Comparison of ENCODE assay signal across 8 cellular contexts in the genomic region with DNA sequence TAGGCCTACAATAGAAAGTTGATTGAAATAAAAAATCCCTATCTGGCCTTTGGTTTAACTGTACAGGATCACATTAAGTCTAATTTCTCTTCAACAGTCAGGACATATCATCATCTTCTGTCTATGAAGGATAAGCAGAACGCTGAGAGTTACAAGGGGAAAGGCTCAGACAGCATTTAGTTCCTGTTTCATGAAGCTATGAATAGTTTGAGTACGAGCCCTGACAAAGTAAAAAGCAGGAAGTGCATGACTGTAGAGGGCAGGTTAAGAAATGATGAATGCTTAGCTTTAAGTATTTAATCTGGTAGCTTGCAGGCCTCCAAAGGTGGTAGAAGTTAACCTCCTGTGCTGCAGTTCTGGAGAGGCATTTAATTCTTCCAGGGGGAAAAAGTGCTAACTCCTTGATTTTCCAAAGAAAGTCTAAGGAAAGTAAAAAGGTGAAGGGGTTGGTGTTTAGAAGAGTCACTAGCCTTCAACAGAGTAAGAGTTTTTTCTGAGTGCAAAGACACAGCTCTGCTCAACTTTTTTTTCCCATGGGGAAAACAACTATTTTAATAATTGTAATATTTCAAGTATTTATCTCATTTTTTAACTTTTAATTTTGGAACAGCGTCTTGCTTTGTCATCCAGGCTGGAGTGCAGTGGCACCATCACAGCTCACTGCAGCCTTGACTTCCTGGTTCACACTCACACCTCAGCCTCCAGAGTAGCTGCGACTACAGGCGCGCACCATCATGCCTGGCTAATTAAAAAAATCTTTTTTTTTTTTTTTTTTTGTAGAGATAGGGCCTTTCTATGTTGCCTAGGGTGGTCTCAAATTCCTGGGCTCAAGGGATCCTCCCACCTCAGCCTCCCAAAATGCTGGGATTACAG.
DNase-seq lines count a peak whose midpoint lies in the region; ATAC-seq and TF ChIP-seq lines count a peak whose summit lies in the region.

No MANE protein-coding gene starts in this region.

- DNase-seq in HFFc6 = no peak
- peak; percentile 91 for DNase-seq in MV-4-11 (lab: John Stamatoyannopoulos, UW)
- no peak for DNase-seq in endothelial cell (ENCODE audit: low spot score)
- no peak for DNase-seq in stimulated activated effector memory CD8-positive, alpha-beta T cell treated with anti-CD3 and anti-CD28 coated beads, Interleukin-12 subunit alpha, Interleukin-12 subunit beta, amount 100 ng/mL, for 72 hours (ENCODE audit: low spot score in 2 of 2)
- DNase-seq in NCI-H226 = no peak
- DNase-seq in effector memory CD4-positive, alpha-beta T cell = no peak
- no peak for DNase-seq in NCI-H1105 (lab: John Stamatoyannopoulos, UW)

- H3K4me1 Mint-ChIP-seq in HFFc6 (ENCODE audit: low read depth) = peaks cover 39% of the 10 kb centered on the region
- peaks cover 35% of the 10 kb centered on the region for H3K4me1 Mint-ChIP-seq in endothelial cell (ENCODE audit: unreplicated experiment)
- H3K4me1 Mint-ChIP-seq in stimulated activated effector memory CD8-positive, alpha-beta T cell treated with anti-CD3 and anti-CD28 coated beads, Interleukin-12 subunit alpha, Interleukin-12 subunit beta, amount 100 ng/mL, for 72 hours = no peaks in the 10 kb centered on the region

- H3K9me3 ChIP-seq in effector memory CD4-positive, alpha-beta T cell (ENCODE audit: control insufficient read depth, low read length) = no peaks in the 10 kb centered on the region

- no peak overlapping the region for H3K4me3 Mint-ChIP-seq in HFFc6
- H3K4me3 Mint-ChIP-seq in endothelial cell (ENCODE audit: unreplicated experiment) = peak overlapping the region; percentile 44
- H3K4me3 Mint-ChIP-seq in stimulated activated effector memory CD8-positive, alpha-beta T cell treated with anti-CD3 and anti-CD28 coated beads, Interleukin-12 subunit alpha, Interleukin-12 subunit beta, amount 100 ng/mL, for 72 hours = no peak overlapping the region

- TF ChIP-seq CTCF in HFFc6 (IDR thresholded peaks at IDR 0.05) (no peak), endothelial cell (IDR thresholded peaks at IDR 0.05; ENCODE audit: unreplicated experiment) (no peak)

- H3K9me3 Mint-ChIP-seq in HFFc6 = peaks cover 9% of the 10 kb centered on the region; the same call in 1 of the 2 replicates
- H3K9me3 Mint-ChIP-seq in endothelial cell (ENCODE audit: unreplicated experiment) = no peaks in the 10 kb centered on the region
- no peaks in the 10 kb centered on the region for H3K9me3 Mint-ChIP-seq in stimulated activated effector memory CD8-positive, alpha-beta T cell treated with anti-CD3 and anti-CD28 coated beads, Interleukin-12 subunit alpha, Interleukin-12 subunit beta, amount 100 ng/mL, for 72 hours

- ATAC-seq in GM18508 (IDR thresholded peaks at IDR 0.05; ENCODE audit: insufficient read depth, unreplicated experiment) = peak; percentile 97
- peak; percentile 49 for ATAC-seq in stimulated activated effector memory CD8-positive, alpha-beta T cell treated with anti-CD3 and anti-CD28 coated beads, Interleukin-12 subunit alpha, Interleukin-12 subunit beta, amount 100 ng/mL, for 72 hours

- H3K27ac Mint-ChIP-seq in HFFc6 = peak overlapping the region; percentile 49
- H3K27ac Mint-ChIP-seq in endothelial cell (ENCODE audit: unreplicated experiment) = peak overlapping the region; percentile 96
- H3K27ac Mint-ChIP-seq in stimulated activated effector memory CD8-positive, alpha-beta T cell treated with anti-CD3 and anti-CD28 coated beads, Interleukin-12 subunit alpha, Interleukin-12 subunit beta, amount 100 ng/mL, for 72 hours = no peak overlapping the region

- H3K36me3 Mint-ChIP-seq in HFFc6 (ENCODE audit: low read depth) (peaks cover 46% of the 10 kb centered on the region), endothelial cell (ENCODE audit: low read depth, unreplicated experiment) (peaks cover 52% of the 10 kb centered on the region)
- H3K36me3 Mint-ChIP-seq in stimulated activated effector memory CD8-positive, alpha-beta T cell treated with anti-CD3 and anti-CD28 coated beads, Interleukin-12 subunit alpha, Interleukin-12 subunit beta, amount 100 ng/mL, for 72 hours = no peaks in the 10 kb centered on the region

- H3K27me3 ChIP-seq in effector memory CD4-positive, alpha-beta T cell (replicated peaks; ENCODE audit: control insufficient read depth, insufficient read depth, low read length, poor library complexity, severe bottlenecking) = no peaks in the 10 kb centered on the region

- no peaks in the 10 kb centered on the region for H3K27me3 Mint-ChIP-seq in HFFc6 (ENCODE audit: insufficient read depth)
- H3K27me3 Mint-ChIP-seq in endothelial cell (ENCODE audit: unreplicated experiment) = no peaks in the 10 kb centered on the region

- H3K4me3 ChIP-seq in effector memory CD4-positive, alpha-beta T cell (ENCODE audit: insufficient read depth, low read depth, low read length, poor library complexity, severe bottlenecking) = no peak overlapping the region

- no peaks in the 10 kb centered on the region for H3K4me1 ChIP-seq in effector memory CD4-positive, alpha-beta T cell (ENCODE audit: control insufficient read depth, insufficient read depth, low read length, poor library complexity, severe bottlenecking)

- no peaks in the 10 kb centered on the region for H3K36me3 ChIP-seq in effector memory CD4-positive, alpha-beta T cell (ENCODE audit: control insufficient read depth, insufficient read depth, low read length)

- no peak overlapping the region for H3K27ac ChIP-seq in effector memory CD4-positive, alpha-beta T cell (ENCODE audit: insufficient read depth, low read length, poor library complexity, severe bottlenecking)
